ENCODE assay signal across 1 cellular context in genomic region chr5:94470802-94471201, GRCh38.
TF ChIP-seq lines count a peak whose summit lies in the region.

No MANE protein-coding gene starts in this region.

TF ChIP-seq in WTC11, 78 proteins besides CTCF, POLR2A, EP300 and RAD21 (continued from another document):
- TF ChIP-seq, protein P1, sequence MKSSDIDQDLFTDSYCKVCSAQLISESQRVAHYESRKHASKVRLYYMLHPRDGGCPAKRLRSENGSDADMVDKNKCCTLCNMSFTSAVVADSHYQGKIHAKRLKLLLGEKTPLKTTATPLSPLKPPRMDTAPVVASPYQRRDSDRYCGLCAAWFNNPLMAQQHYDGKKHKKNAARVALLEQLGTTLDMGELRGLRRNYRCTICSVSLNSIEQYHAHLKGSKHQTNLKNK (CRISPR knock-in tag; IDR thresholded peaks at IDR 0.05): no peak
- TF ChIP-seq TP53 (CRISPR knock-in tag; IDR thresholded peaks at IDR 0.05) (no peak), GRHL2 (CRISPR knock-in tag; IDR thresholded peaks at IDR 0.05; ENCODE audit: insufficient replicate concordance, severe bottlenecking) (no peak), TEAD1 (CRISPR knock-in tag; IDR thresholded peaks at IDR 0.05) (no peak), ATF3 (CRISPR knock-in tag; conservative IDR thresholded peaks at IDR 0.05) (no peak)
